ENCODE assay signal across 28 cellular contexts in the genomic region with DNA sequence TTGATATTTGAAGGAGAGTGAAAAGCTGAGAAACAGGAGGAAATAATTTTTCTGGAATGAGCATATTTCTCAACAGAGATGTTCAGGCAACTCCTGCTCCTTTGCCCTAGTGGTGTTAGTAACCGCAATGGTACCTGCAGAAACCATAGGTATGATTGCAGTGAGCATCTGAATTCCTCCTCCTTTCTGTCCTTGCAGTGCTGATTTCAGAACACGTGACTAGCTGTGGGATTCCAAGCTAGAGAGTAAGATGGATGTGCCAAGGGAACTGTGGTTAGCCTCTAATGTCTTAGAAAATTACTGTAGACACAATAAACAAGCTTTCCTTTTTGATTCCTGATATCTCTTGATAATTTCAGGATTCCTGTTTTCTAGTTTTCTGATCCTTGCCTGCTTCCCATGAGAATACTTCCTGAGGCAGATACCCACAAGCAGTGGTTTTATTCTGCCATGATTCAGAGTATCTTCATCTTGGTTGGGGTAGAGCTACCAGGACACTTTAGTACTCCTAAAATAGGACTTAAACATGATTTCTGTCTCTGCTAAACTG. TPM values are rescaled to one million over a fixed set of nuclear protein-coding genes. Genes with fewer than 3 reads are reported as not detected.
A peak's percentile ranks its signal among the peaks of the same experiment; 100 is the strongest.
DNase-seq lines count a peak whose midpoint lies in the region; ATAC-seq and TF ChIP-seq lines count a peak whose summit lies in the region.
"Had no signal": no experiment of that assay in that cellular context is flagged by ENCODE, and none has a peak within 500 bp of the region (broad histone marks: within the 10 kb centered on the region; RNA-seq: fewer than 3 reads in every experiment).

No MANE protein-coding gene starts in this region.

- POLR2A ChIA-PET in WTC11 (lab: Charles Lee): no interaction called here

- peaks cover 34% of the 10 kb centered on the region for H3K4me1 Mint-ChIP-seq in WTC11

- H3K4me2 ChIP-seq in mammary epithelial cell (ENCODE audit: insufficient read depth, low read depth, low read length): no peak overlapping the region

- dilution Hi-C loops in mammary epithelial cell (cut with HindIII; ENCODE audit: low sequenced_read_pairs): no loop called here

- H3K27me3 ChIP-seq in mammary epithelial cell (ENCODE audit: insufficient read depth, low read length): no peaks in the 10 kb centered on the region
- no peaks in the 10 kb centered on the region for H3K27me3 ChIP-seq in breast epithelium
- H3K27me3 ChIP-seq: BE2C, gastroesophageal sphincter, thyroid gland had no signal

- no peaks in the 10 kb centered on the region for H3K79me2 ChIP-seq in mammary epithelial cell (ENCODE audit: insufficient read depth, low read length)

- peak; percentile 2 for DNase-seq in mammary epithelial cell
- DNase-seq in breast epithelium (ENCODE audit: low spot score in 2 of 2): no peak
- no peak for DNase-seq in WTC11 (ENCODE audit: low spot score)
- peak; percentile 2 for DNase-seq in fibroblast of the aortic adventitia (ENCODE audit: low read depth)
- no peak for DNase-seq in activated naive CD4-positive, alpha-beta T cell treated with anti-CD3 and anti-CD28 coated beads, Interleukin-2, amount 50 U/mL, for 16 hours
- DNase-seq: 8988T; activated CD8-positive, alpha-beta T cell treated with anti-CD3 and anti-CD28 coated beads, Interleukin-2, amount 10 ng/mL, durations not matched to agents 7 days and 5 days; activated naive CD4-positive, alpha-beta T cell treated with anti-CD3 and anti-CD28 coated beads for 36 hours; activated T-cell treated with anti-CD3 and anti-CD28 coated beads, Interleukin-2, amount 50 U/mL, for 4 hours; anterior cingulate cortex; BE2C; cerebellar nuclear complex; COR-L47; DMS79; NCI-H1436 treated with DMSO at 0.1 percent for 48 hours; NCI-H510A treated with DMSO at 0.1 percent for 48 hours; occipital lobe; stimulated activated CD4-positive, alpha-beta T cell treated with anti-CD3 and anti-CD28 coated beads, Interleukin-4, amount 100 ng/mL, for 1 hour; stimulated activated naive CD8-positive, alpha-beta T cell treated with anti-CD3 and anti-CD28 coated beads, Interleukin-15, Interleukin-2, amounts not matched to agents 100 U/mL and 50 U/mL, for 24 hours; T1000; thyroid gland had no signal

- no peak overlapping the region for H2AFZ ChIP-seq in mammary epithelial cell (ENCODE audit: low read depth, low read length)

- H3K27ac Mint-ChIP-seq in WTC11: peak overlapping the region; percentile 36
- H3K27ac Mint-ChIP-seq: activated CD8-positive, alpha-beta T cell treated with anti-CD3 and anti-CD28 coated beads, Interleukin-2, amount 10 ng/mL, durations not matched to agents 7 days and 5 days; activated naive CD4-positive, alpha-beta T cell treated with anti-CD3 and anti-CD28 coated beads for 36 hours had no signal

- H3K9ac ChIP-seq in mammary epithelial cell (ENCODE audit: insufficient read depth, low read length): no peak overlapping the region

- CTCF ChIA-PET in mammary epithelial cell (lab: Charles Lee; ENCODE audit: low non-redundant PET): no interaction called here
- CTCF ChIA-PET in WTC11 (lab: Charles Lee): interaction anchor here (1.4 to 1.9 kb wide), 2 partner anchors 13 to 266 kb away, joined by 3 to 13 read pairs; no protein-coding TSS in a partner anchor

- ATAC-seq in WTC11 (no peak; the same call in 1 of the 2 replicates), HG03442 (IDR thresholded peaks at IDR 0.05; ENCODE audit: unreplicated experiment) (no peak), GM19463 (IDR thresholded peaks at IDR 0.05; ENCODE audit: unreplicated experiment) (no peak), esophagus mucosa (no peak)
- ATAC-seq: activated CD4-positive, CD25-positive, alpha-beta regulatory T cell treated with anti-CD3 and anti-CD28 coated beads, Interleukin-2, amount 50 U/mL, for 24 hours; activated CD8-positive, alpha-beta T cell treated with anti-CD3 and anti-CD28 coated beads, Interleukin-2, amount 10 ng/mL, durations not matched to agents 7 days and 5 days; activated T-cell treated with anti-CD3 and anti-CD28 coated beads, Interleukin-2, amount 50 U/mL, for 4 hours; gastroesophageal sphincter; stimulated activated naive CD8-positive, alpha-beta T cell treated with anti-CD3 and anti-CD28 coated beads, Interleukin-15, Interleukin-2, amounts not matched to agents 100 U/mL and 50 U/mL, for 24 hours had no signal

- 100% methylated on average over 2 of the region's 2 CpGs for WGBS in mammary epithelial cell (ENCODE audit: low coverage, missing lambda C conversion rate)

- no peaks in the 10 kb centered on the region for H3K9me3 ChIP-seq in mammary epithelial cell (replicated peaks; ENCODE audit: insufficient read depth, low read length)
- H3K9me3 ChIP-seq in breast epithelium: no peaks in the 10 kb centered on the region
- H3K9me3 ChIP-seq: BE2C, thyroid gland had no signal

- H3K4me1 ChIP-seq in mammary epithelial cell (ENCODE audit: insufficient read depth, low read length) (no peaks in the 10 kb centered on the region), breast epithelium (no peaks in the 10 kb centered on the region)
- H3K4me1 ChIP-seq: BE2C, gastroesophageal sphincter, thyroid gland had no signal

- BruUV-seq in mammary epithelial cell (replicated peaks; lab: Mats Ljungman, UMichigan): no TSS peak

- no peak overlapping the region for H3K27ac ChIP-seq in mammary epithelial cell (ENCODE audit: insufficient read depth, low read depth, low read length)
- no peak overlapping the region for H3K27ac ChIP-seq in breast epithelium
- H3K27ac ChIP-seq: gastroesophageal sphincter, RWPE1, thyroid gland had no signal

- H3K36me3 Mint-ChIP-seq in WTC11: peaks cover under 1% of the 10 kb centered on the region; the same call in 1 of the 2 replicates
- H3K36me3 Mint-ChIP-seq: IgD-negative memory B cell had no signal

- in situ Hi-C loops in mammary epithelial cell (cut with MboI; ENCODE audit: low sequenced_read_pairs in 2 of 2): no loop called here

- H3K27me3 Mint-ChIP-seq in WTC11 (ENCODE audit: low read depth): no peaks in the 10 kb centered on the region

- no peaks in the 10 kb centered on the region for H4K20me1 ChIP-seq in mammary epithelial cell (ENCODE audit: insufficient read depth, low read length)

- TF ChIP-seq POLR2A in breast epithelium (IDR thresholded peaks at IDR 0.05): no peak

- TF ChIP-seq CTCF in mammary epithelial cell (conservative IDR thresholded peaks at IDR 0.05 in 1 of 2, IDR thresholded peaks at IDR 0.05 in 1 of 2; ENCODE audit: extremely low read depth in 1 of 2, insufficient read depth in 1 of 2, low read depth in 1 of 2, low read length in 2 of 2) (no peak), breast epithelium (IDR thresholded peaks at IDR 0.05) (no peak), WTC11 (IDR thresholded peaks at IDR 0.05) (no peak), fibroblast of the aortic adventitia (IDR thresholded peaks at IDR 0.05; ENCODE audit: insufficient read depth, low read length) (no peak)

- no peaks in the 10 kb centered on the region for H3K36me3 ChIP-seq in mammary epithelial cell (ENCODE audit: insufficient read depth, low read length)
- H3K36me3 ChIP-seq in breast epithelium: no peaks in the 10 kb centered on the region
- H3K36me3 ChIP-seq: BE2C, gastroesophageal sphincter, thyroid gland had no signal

- H3K4me3 ChIP-seq in mammary epithelial cell (replicated peaks in 1 of 3; ENCODE audit: insufficient read depth in 1 of 3, low read depth in 2 of 3, low read length in 3 of 3) (no peak overlapping the region), breast epithelium (no peak overlapping the region), fibroblast of the aortic adventitia (ENCODE audit: low read depth, low read length) (no peak overlapping the region)
- H3K4me3 ChIP-seq: gastroesophageal sphincter, thyroid gland had no signal

- no peak overlapping the region for H3K4me3 Mint-ChIP-seq in WTC11
- H3K4me3 Mint-ChIP-seq: activated CD8-positive, alpha-beta T cell treated with anti-CD3 and anti-CD28 coated beads, Interleukin-2, amount 10 ng/mL, durations not matched to agents 7 days and 5 days; activated naive CD4-positive, alpha-beta T cell treated with anti-CD3 and anti-CD28 coated beads for 36 hours; activated T-cell treated with anti-CD3 and anti-CD28 coated beads, Interleukin-2, amount 50 U/mL, for 4 hours had no signal

- no peaks in the 10 kb centered on the region; the same call in 1 of the 2 replicates for H3K9me3 Mint-ChIP-seq in WTC11
- H3K9me3 Mint-ChIP-seq: activated naive CD4-positive, alpha-beta T cell treated with anti-CD3 and anti-CD28 coated beads for 36 hours; activated T-cell treated with anti-CD3 and anti-CD28 coated beads, Interleukin-2, amount 50 U/mL, for 4 hours; IgD-negative memory B cell had no signal

- intact Hi-C loops in mammary epithelial cell (cut with micrococcal nuclease): no loop called here
- intact Hi-C loops in breast epithelium (cut with DNase I; ENCODE audit: low total_unique reads): no loop called here

TF ChIP-seq in WTC11, 78 proteins besides CTCF, POLR2A, EP300 and RAD21 (continues in another document):
- TF ChIP-seq CBFB (CRISPR knock-in tag; IDR thresholded peaks at IDR 0.05; ENCODE audit: low read depth) (no peak), FOXJ3 (CRISPR knock-in tag; IDR thresholded peaks at IDR 0.05; ENCODE audit: borderline replicate concordance) (no peak)
- TF ChIP-seq, protein P1, sequence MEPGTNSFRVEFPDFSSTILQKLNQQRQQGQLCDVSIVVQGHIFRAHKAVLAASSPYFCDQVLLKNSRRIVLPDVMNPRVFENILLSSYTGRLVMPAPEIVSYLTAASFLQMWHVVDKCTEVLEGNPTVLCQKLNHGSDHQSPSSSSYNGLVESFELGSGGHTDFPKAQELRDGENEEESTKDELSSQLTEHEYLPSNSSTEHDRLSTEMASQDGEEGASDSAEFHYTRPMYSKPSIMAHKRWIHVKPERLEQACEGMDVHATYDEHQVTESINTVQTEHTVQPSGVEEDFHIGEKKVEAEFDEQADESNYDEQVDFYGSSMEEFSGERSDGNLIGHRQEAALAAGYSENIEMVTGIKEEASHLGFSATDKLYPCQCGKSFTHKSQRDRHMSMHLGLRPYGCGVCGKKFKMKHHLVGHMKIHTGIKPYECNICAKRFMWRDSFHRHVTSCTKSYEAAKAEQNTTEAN (CRISPR knock-in tag; IDR thresholded peaks at IDR 0.05): no peak
- TF ChIP-seq, protein P2, sequence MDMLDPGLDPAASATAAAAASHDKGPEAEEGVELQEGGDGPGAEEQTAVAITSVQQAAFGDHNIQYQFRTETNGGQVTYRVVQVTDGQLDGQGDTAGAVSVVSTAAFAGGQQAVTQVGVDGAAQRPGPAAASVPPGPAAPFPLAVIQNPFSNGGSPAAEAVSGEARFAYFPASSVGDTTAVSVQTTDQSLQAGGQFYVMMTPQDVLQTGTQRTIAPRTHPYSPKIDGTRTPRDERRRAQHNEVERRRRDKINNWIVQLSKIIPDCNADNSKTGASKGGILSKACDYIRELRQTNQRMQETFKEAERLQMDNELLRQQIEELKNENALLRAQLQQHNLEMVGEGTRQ (CRISPR knock-in tag; IDR thresholded peaks at IDR 0.05): peak; percentile 31; the same call in 1 of the 2 replicates

RNA-seq across cellular contexts. Expression of a gene that starts 27.5 kb away (rescaled TPM):
- under 1 TPM; 0.17 to 0.21 TPM for total RNA-seq in mammary epithelial cell
- 0.05 TPM for polyA plus RNA-seq in mammary epithelial cell
- polyA minus RNA-seq in mammary epithelial cell: not detected
- 1 to 10 TPM in 2 of 3 donors, under 1 TPM in 1; 0.96 to 2.6 (median 1.6) TPM for total RNA-seq in breast epithelium
- total RNA-seq in WTC11 (2021): 1.9 to 3.0 TPM (median 2.7 TPM) in 3 replicates
- 0.09 and 0.82 TPM in 2 replicates for total RNA-seq in fibroblast of the aortic adventitia (ENCODE audit: low replicate concordance)
- 0.32 TPM for total RNA-seq in esophagus mucosa

Comparison
In these comparisons a context has a peak if more than half of its experiments do, and no peak if none do; other contexts are left out.
1. DNase-seq: peak in mammary epithelial cell (single experiment) and fibroblast of the aortic adventitia (single experiment); none in breast epithelium (0 of 2), WTC11 (single experiment) and activated naive CD4-positive, alpha-beta T cell treated with anti-CD3 and anti-CD28 coated beads, Interleukin-2, amount 50 U/mL, for 16 hours (single experiment).